9 cellular contexts compared by ENCODE assay signal in genomic region chrX:24168807-24169206, GRCh38. TPM values are rescaled to one million over a fixed set of nuclear protein-coding genes. Genes with fewer than 3 reads are reported as not detected.
DNase-seq lines count a peak whose midpoint lies in the region; ATAC-seq and TF ChIP-seq lines count a peak whose summit lies in the region.
"Had no signal": no experiment of that assay in that cellular context is flagged by ENCODE, and none has a peak within 500 bp of the region (broad histone marks: within the 10 kb centered on the region; RNA-seq: fewer than 3 reads in every experiment).

No MANE protein-coding gene starts in this region.

- H4K20me1 ChIP-seq in OCI-LY7 (ENCODE audit: insufficient read depth, low read length): peaks cover 4% of the 10 kb centered on the region

- no TSS peak for BruUV-seq in OCI-LY7 (replicated peaks; lab: Mats Ljungman, UMichigan)

- H3K4me1 ChIP-seq in OCI-LY7 (ENCODE audit: insufficient read depth, low read length, poor library complexity, severe bottlenecking) (peaks cover 35% of the 10 kb centered on the region), upper lobe of right lung (peaks cover 18% of the 10 kb centered on the region)

- TF ChIP-seq CTCF in OCI-LY7 (conservative IDR thresholded peaks at IDR 0.05; ENCODE audit: low read length): no peak
- no peak for TF ChIP-seq CTCF in upper lobe of right lung (IDR thresholded peaks at IDR 0.05)

- H3K4me1 Mint-ChIP-seq in activated T-cell treated with anti-CD3 and anti-CD28 coated beads, Interleukin-2, amount 50 U/mL, for 24 hours (ENCODE audit: low read depth): peaks cover 74% of the 10 kb centered on the region
- peaks cover 34 to 45% of the 10 kb centered on the region in 2 donors for H3K4me1 Mint-ChIP-seq in stimulated activated naive B cell treated with anti-CD40 and anti-IgM and Interleukin-4, amounts not matched to agents 10 μg/mL and 1 μg/mL and 100 μg/mL, for 72 hours

- no peak for DNase-seq in activated T-cell treated with anti-CD3 and anti-CD28 coated beads, Interleukin-2, amount 50 U/mL, for 24 hours
- no peak for DNase-seq in activated T-cell treated with anti-CD3 and anti-CD28 coated beads, Interleukin-2, amount 50 U/mL, for 48 hours
- DNase-seq in OCI-LY7 (ENCODE audit: low spot score) (no peak), DMS153 (lab: John Stamatoyannopoulos, UW) (no peak), upper lobe of right lung (no peak)
- no peak for DNase-seq in stimulated activated naive B cell treated with anti-CD40 and anti-IgM and Interleukin-4, amounts not matched to agents 10 μg/mL and 1 μg/mL and 100 μg/mL, for 72 hours
- no peak for DNase-seq in activated CD4-positive, CD25-positive, alpha-beta regulatory T cell (lab: John Stamatoyannopoulos, UW)
- DNase-seq: NCI-H226 had no signal

- H3K27me3 ChIP-seq in upper lobe of right lung: no peaks in the 10 kb centered on the region

- no peaks in the 10 kb centered on the region for H3K9me3 ChIP-seq in OCI-LY7 (ENCODE audit: low read length)
- no peaks in the 10 kb centered on the region for H3K9me3 ChIP-seq in upper lobe of right lung

- CTCF ChIA-PET in OCI-LY7 (lab: Charles Lee; ENCODE audit: unreplicated experiment): no interaction called here

- intact Hi-C loops in OCI-LY7 (cut with micrococcal nuclease; ENCODE audit: unreplicated experiment): no loop called here
- intact Hi-C loops in upper lobe of right lung (cut with DNase I): no loop called here

- H3K4me3 Mint-ChIP-seq in activated T-cell treated with anti-CD3 and anti-CD28 coated beads, Interleukin-2, amount 50 U/mL, for 24 hours: peak overlapping the region; percentile 19
- H3K4me3 Mint-ChIP-seq in stimulated activated naive B cell treated with anti-CD40 and anti-IgM and Interleukin-4, amounts not matched to agents 10 μg/mL and 1 μg/mL and 100 μg/mL, for 72 hours: no peak overlapping the region

- no peak overlapping the region for H2AFZ ChIP-seq in OCI-LY7 (ENCODE audit: low read length)

- H3K36me3 Mint-ChIP-seq in activated T-cell treated with anti-CD3 and anti-CD28 coated beads, Interleukin-2, amount 50 U/mL, for 24 hours (ENCODE audit: low read depth): peaks cover 70% of the 10 kb centered on the region
- peaks cover 8 to 38% of the 10 kb centered on the region in 2 donors for H3K36me3 Mint-ChIP-seq in stimulated activated naive B cell treated with anti-CD40 and anti-IgM and Interleukin-4, amounts not matched to agents 10 μg/mL and 1 μg/mL and 100 μg/mL, for 72 hours

- H3K4me3 ChIP-seq in OCI-LY7 (ENCODE audit: low read depth, low read length, poor library complexity, severe bottlenecking) (peak overlapping the region; percentile 23), upper lobe of right lung (no peak overlapping the region)

- peaks cover 88% of the 10 kb centered on the region for H3K79me2 ChIP-seq in OCI-LY7 (ENCODE audit: insufficient read depth, low read depth, low read length)

- H3K4me2 ChIP-seq in OCI-LY7 (ENCODE audit: low read length): peak overlapping the region; percentile 69

- POLR2A ChIA-PET in OCI-LY7 (lab: Charles Lee): no interaction called here

- ATAC-seq in HG02798 (IDR thresholded peaks at IDR 0.05; ENCODE audit: poor library complexity, unreplicated experiment): peak; percentile 70
- peak; percentile 67 to 85 for ATAC-seq in stimulated activated naive B cell treated with anti-CD40 and anti-IgM and Interleukin-4, amounts not matched to agents 10 μg/mL and 1 μg/mL and 100 μg/mL, for 72 hours (replicated peaks)
- ATAC-seq in upper lobe of right lung: no peak

- H3K27ac Mint-ChIP-seq in activated T-cell treated with anti-CD3 and anti-CD28 coated beads, Interleukin-2, amount 50 U/mL, for 24 hours: peak overlapping the region; percentile 92
- H3K27ac Mint-ChIP-seq in stimulated activated naive B cell treated with anti-CD40 and anti-IgM and Interleukin-4, amounts not matched to agents 10 μg/mL and 1 μg/mL and 100 μg/mL, for 72 hours: peak overlapping the region; percentile 70

- H3K27ac ChIP-seq in OCI-LY7 (ENCODE audit: low read depth, low read length, poor library complexity, severe bottlenecking) (peak overlapping the region; percentile 60), upper lobe of right lung (no peak overlapping the region)

- H3K9me3 Mint-ChIP-seq in activated T-cell treated with anti-CD3 and anti-CD28 coated beads, Interleukin-2, amount 50 U/mL, for 24 hours: no peaks in the 10 kb centered on the region
- H3K9me3 Mint-ChIP-seq in stimulated activated naive B cell treated with anti-CD40 and anti-IgM and Interleukin-4, amounts not matched to agents 10 μg/mL and 1 μg/mL and 100 μg/mL, for 72 hours: no peaks in the 10 kb centered on the region

- H3K36me3 ChIP-seq in OCI-LY7 (ENCODE audit: insufficient read depth, low read length): peaks cover 41% of the 10 kb centered on the region
- peaks cover 9% of the 10 kb centered on the region for H3K36me3 ChIP-seq in upper lobe of right lung

- no peaks in the 10 kb centered on the region for H3K9me2 ChIP-seq in OCI-LY7 (ENCODE audit: insufficient read depth, low read length)

- H3K27me3 Mint-ChIP-seq in activated T-cell treated with anti-CD3 and anti-CD28 coated beads, Interleukin-2, amount 50 U/mL, for 24 hours: no peaks in the 10 kb centered on the region
- no peaks in the 10 kb centered on the region for H3K27me3 Mint-ChIP-seq in stimulated activated naive B cell treated with anti-CD40 and anti-IgM and Interleukin-4, amounts not matched to agents 10 μg/mL and 1 μg/mL and 100 μg/mL, for 72 hours

RNA-seq across cellular contexts. Expression of gene ZFX, which starts 19.3 kb away (rescaled TPM):
- total RNA-seq in OCI-LY7 (2014; rRNA removed; shearing (Covaris generic)): 18.1 and 20.0 TPM in 2 replicates
- total RNA-seq in OCI-LY7 (2022) (34.8 and 37.6 TPM in 2 replicates), upper lobe of right lung (41.5 TPM)
